ENCODE assay signal across 18 cellular contexts in the genomic region with DNA sequence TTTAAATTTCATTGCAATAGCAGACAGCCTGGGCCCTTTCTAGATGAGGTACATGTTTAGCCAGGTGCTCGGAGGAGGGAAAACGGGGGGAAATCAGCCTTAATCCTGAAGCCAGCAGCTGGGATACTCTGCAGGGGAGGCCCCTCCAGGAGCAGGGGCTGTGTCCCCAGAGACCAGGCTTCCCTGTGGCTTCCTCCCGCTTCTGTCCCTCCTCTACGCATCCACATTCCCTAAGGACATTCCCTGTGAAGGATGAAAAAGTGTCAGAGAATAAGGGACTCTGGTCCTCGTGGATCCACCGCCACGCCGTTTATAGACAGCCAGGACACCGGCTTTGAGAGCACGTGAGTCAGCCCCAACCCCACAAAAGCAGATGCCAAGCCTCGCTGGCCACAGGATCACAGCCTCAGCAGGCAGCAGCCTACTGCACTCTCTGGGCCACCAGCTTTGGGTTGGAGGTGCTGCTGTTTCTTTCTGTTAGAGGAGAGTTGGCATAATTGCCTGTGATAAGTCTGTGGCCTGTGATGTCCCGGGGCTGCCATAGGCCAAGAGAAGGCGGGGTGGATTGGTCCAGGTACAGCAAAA.
"Had no signal": no experiment of that assay in that cellular context is flagged by ENCODE, and none has a peak within 500 bp of the region (broad histone marks: within the 10 kb centered on the region; RNA-seq: fewer than 3 reads in every experiment).

No MANE protein-coding gene starts in this region.

- H3K27me3 ChIP-seq: breast epithelium, gastrocnemius medialis, suprapubic skin, transverse colon had no signal

- H3K9me3 ChIP-seq: breast epithelium, gastrocnemius medialis, suprapubic skin, transverse colon had no signal

- H3K4me3 ChIP-seq: breast epithelium, gastrocnemius medialis, suprapubic skin, transverse colon had no signal

- ATAC-seq: activated CD8-positive, alpha-beta memory T cell treated with anti-CD3 and anti-CD28 coated beads, Interleukin-2, amount 10 ng/mL, durations not matched to agents 7 days and 5 days; esophagus mucosa; gastrocnemius medialis; stimulated activated naive CD8-positive, alpha-beta T cell treated with anti-CD3 and anti-CD28 coated beads, Interleukin-15, amount 100 ng/mL, for 72 hours; WTC11 had no signal

- DNase-seq: activated CD4-positive, alpha-beta memory T cell treated with anti-CD3 and anti-CD28 coated beads, Interleukin-2, amount 10 ng/mL, durations not matched to agents 7 days and 5 days; activated CD4-positive, alpha-beta T cell treated with anti-CD3 and anti-CD28 coated beads for 4 hours; activated CD8-positive, alpha-beta memory T cell treated with anti-CD3 and anti-CD28 coated beads, Interleukin-2, amount 10 ng/mL, durations not matched to agents 7 days and 5 days; activated naive CD4-positive, alpha-beta T cell treated with anti-CD3 and anti-CD28 coated beads, Interleukin-2, amount 50 U/mL, for 16 hours; activated T-cell treated with anti-CD3 and anti-CD28 coated beads, Interleukin-2, amount 50 U/mL, for 24 hours; cortex of kidney; effector CD4-positive, alpha-beta T cell; gastrocnemius medialis; head of caudate nucleus; nucleus accumbens; retina; stimulated activated CD4-positive, alpha-beta T cell treated with anti-CD3 and anti-CD28 coated beads, Interleukin-4, amount 100 ng/mL, for 1 hour; stimulated activated naive CD8-positive, alpha-beta T cell treated with anti-CD3 and anti-CD28 coated beads, Interleukin-15, amount 100 ng/mL, for 72 hours; transverse colon had no signal

- H3K4me1 ChIP-seq: breast epithelium, gastrocnemius medialis, suprapubic skin, transverse colon had no signal

- H3K27ac ChIP-seq: breast epithelium, gastrocnemius medialis, suprapubic skin, transverse colon had no signal

- H3K36me3 ChIP-seq: breast epithelium, gastrocnemius medialis had no signal
